ENCODE assay signal across 1 cellular context in the genomic region with DNA sequence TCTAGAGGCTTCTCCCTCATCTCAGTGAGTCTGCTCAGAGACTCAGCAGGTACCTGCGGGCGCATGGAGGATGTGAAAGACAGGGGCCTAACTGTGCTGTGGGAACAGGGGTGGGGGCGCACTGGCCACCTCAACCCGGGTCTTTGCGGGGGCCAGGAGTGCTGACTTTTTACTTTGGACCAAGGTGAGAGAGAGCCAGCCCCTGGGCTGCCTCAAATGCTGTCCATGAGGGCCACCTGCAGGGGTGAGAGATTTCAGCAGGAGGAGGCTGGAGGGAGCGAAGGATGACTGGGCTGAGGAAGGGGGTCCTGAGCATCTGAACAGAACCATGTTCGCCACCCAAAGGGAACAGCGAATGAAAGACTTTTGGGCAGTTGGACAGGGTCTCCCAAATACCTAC.
TF ChIP-seq lines count a peak whose summit lies in the region.

No MANE protein-coding gene starts in this region.

TF ChIP-seq in HCT116, 20 proteins besides CTCF, POLR2A, EP300 and RAD21 (continued from another document):
- no peak for TF ChIP-seq ATF3 (IDR thresholded peaks at IDR 0.05)
- TF ChIP-seq ZNF274 (IDR thresholded peaks at IDR 0.05; ENCODE audit: low read depth, low read length), result no peak
TF ChIP-seq in HCT116: peak in this region for 0.
